ENCODE assay signal across 16 cellular contexts in genomic region chr7:46386428-46387399, GRCh38.
DNase-seq lines count a peak whose midpoint lies in the region; ATAC-seq, FAIRE-seq and TF ChIP-seq lines count a peak whose summit lies in the region.
"Had no signal": no experiment of that assay in that cellular context is flagged by ENCODE, and none has a peak within 500 bp of the region (broad histone marks: within the 10 kb centered on the region; RNA-seq: fewer than 3 reads in every experiment).

No MANE protein-coding gene starts in this region.

- FAIRE-seq in RCC 7860 (lab: Jason Lieb, UNC) = peak; percentile 76
- FAIRE-seq: endothelial cell of umbilical vein, HepG2 had no signal

- H3K4me3 ChIP-seq in fibroblast of lung (replicated peaks in 1 of 4; ENCODE audit: control extremely low read depth in 1 of 4, insufficient read depth in 1 of 4, low read depth in 3 of 4, low read length in 4 of 4) = no peak overlapping the region
- H3K4me3 ChIP-seq in osteoblast (ENCODE audit: insufficient read depth, low read length) = no peak overlapping the region
- H3K4me3 ChIP-seq in OCI-LY7 (ENCODE audit: low read depth, low read length, poor library complexity, severe bottlenecking) = no peak overlapping the region
- no peak overlapping the region for H3K4me3 ChIP-seq in coronary artery
- H3K4me3 ChIP-seq: body of pancreas, mucosa of descending colon had no signal

- peak overlapping the region; percentile 76 for H3K27ac ChIP-seq in fibroblast of lung (ENCODE audit: insufficient read depth, low read length)
- H3K27ac ChIP-seq in osteoblast (ENCODE audit: low read depth, low read length) = peak overlapping the region; percentile 99
- no peak overlapping the region for H3K27ac ChIP-seq in OCI-LY7 (ENCODE audit: low read depth, low read length, poor library complexity, severe bottlenecking)
- no peak overlapping the region for H3K27ac ChIP-seq in coronary artery
- H3K27ac ChIP-seq: body of pancreas had no signal

- TF ChIP-seq CTCF in fibroblast of lung (conservative IDR thresholded peaks at IDR 0.05 in 1 of 2, IDR thresholded peaks at IDR 0.05 in 1 of 2; ENCODE audit: low read depth in 1 of 2, low read length in 2 of 2) (no peak), osteoblast (IDR thresholded peaks at IDR 0.05; ENCODE audit: extremely low read depth, low read depth, low read length) (no peak), OCI-LY7 (conservative IDR thresholded peaks at IDR 0.05; ENCODE audit: low read length) (no peak), coronary artery (IDR thresholded peaks at IDR 0.05) (no peak)

- ATAC-seq in GM21447 (IDR thresholded peaks at IDR 0.05; ENCODE audit: unreplicated experiment) = no peak
- ATAC-seq: body of pancreas, HepG2, left lobe of liver, mucosa of descending colon had no signal

- intact Hi-C loops in OCI-LY7 (cut with micrococcal nuclease; ENCODE audit: unreplicated experiment) = no loop called here

- no peaks in the 10 kb centered on the region for H3K9me3 ChIP-seq in fibroblast of lung (ENCODE audit: control insufficient read depth, insufficient read depth, low read depth, low read length)
- no peaks in the 10 kb centered on the region for H3K9me3 ChIP-seq in osteoblast (ENCODE audit: low read depth, low read length)
- no peaks in the 10 kb centered on the region for H3K9me3 ChIP-seq in OCI-LY7 (ENCODE audit: low read length)
- H3K9me3 ChIP-seq: body of pancreas, mucosa of descending colon had no signal

- H4K20me1 ChIP-seq in fibroblast of lung (ENCODE audit: control insufficient read depth, extremely low read depth, insufficient read depth, low read length) = no peaks in the 10 kb centered on the region
- no peaks in the 10 kb centered on the region for H4K20me1 ChIP-seq in osteoblast (ENCODE audit: insufficient read depth, low read length)
- H4K20me1 ChIP-seq in OCI-LY7 (ENCODE audit: insufficient read depth, low read length) = no peaks in the 10 kb centered on the region

- POLR2A ChIA-PET in OCI-LY7 (lab: Charles Lee) = no interaction called here

- H3K79me2 ChIP-seq in fibroblast of lung (ENCODE audit: control insufficient read depth, insufficient read depth, low read length) (no peaks in the 10 kb centered on the region), osteoblast (ENCODE audit: insufficient read depth, low read length) (no peaks in the 10 kb centered on the region), OCI-LY7 (ENCODE audit: insufficient read depth, low read depth, low read length) (no peaks in the 10 kb centered on the region)

- no peaks in the 10 kb centered on the region for H3K9me2 ChIP-seq in OCI-LY7 (ENCODE audit: insufficient read depth, low read length)

- H3K4me1 ChIP-seq in fibroblast of lung (ENCODE audit: control insufficient read depth, extremely low read depth, insufficient read depth, low read length) (peaks cover 15% of the 10 kb centered on the region), osteoblast (ENCODE audit: insufficient read depth, low read length) (peaks cover 37% of the 10 kb centered on the region), OCI-LY7 (ENCODE audit: insufficient read depth, low read length, poor library complexity, severe bottlenecking) (no peaks in the 10 kb centered on the region)
- H3K4me1 ChIP-seq: body of pancreas had no signal

- no peak overlapping the region for H3K9ac ChIP-seq in fibroblast of lung (ENCODE audit: insufficient read depth, low read length)

- H3K27me3 ChIP-seq in fibroblast of lung (ENCODE audit: control insufficient read depth, insufficient read depth, low read length) (no peaks in the 10 kb centered on the region), osteoblast (ENCODE audit: insufficient read depth, low read length) (no peaks in the 10 kb centered on the region)
- H3K27me3 ChIP-seq: body of pancreas had no signal

- peak; percentile 45 for DNase-seq in EH (ENCODE audit: low read depth)
- DNase-seq in RCC 7860 (ENCODE audit: low spot score) = peak; percentile 78
- peak in 1 of 2 donors; percentile 54 for DNase-seq in fibroblast of lung (ENCODE audit: low read depth in 2 of 2)
- DNase-seq in osteoblast (ENCODE audit: insufficient read length, low spot score, missing footprints) = no peak
- no peak for DNase-seq in NCI-H69 (lab: John Stamatoyannopoulos, UW)
- no peak for DNase-seq in OCI-LY7 (ENCODE audit: low spot score)
- no peak for DNase-seq in coronary artery (ENCODE audit: low spot score)
- DNase-seq: body of pancreas, dermis blood vessel endothelial cell, mucosa of descending colon, NCI-H146, NCI-H774 had no signal

- H3K4me2 ChIP-seq in fibroblast of lung (ENCODE audit: extremely low read depth, insufficient read depth, low read length) = no peak overlapping the region
- H3K4me2 ChIP-seq in osteoblast (ENCODE audit: insufficient read depth, low read length) = peak overlapping the region; percentile 17
- no peak overlapping the region for H3K4me2 ChIP-seq in OCI-LY7 (ENCODE audit: low read length)

- BruUV-seq in OCI-LY7 (replicated peaks; lab: Mats Ljungman, UMichigan) = no TSS peak

- H2AFZ ChIP-seq in fibroblast of lung (ENCODE audit: low read length) = no peak overlapping the region
- no peak overlapping the region for H2AFZ ChIP-seq in osteoblast (ENCODE audit: low read length)
- no peak overlapping the region for H2AFZ ChIP-seq in OCI-LY7 (ENCODE audit: low read length)

- H3K36me3 ChIP-seq in fibroblast of lung (ENCODE audit: control insufficient read depth, insufficient read depth, low read length) (no peaks in the 10 kb centered on the region), osteoblast (ENCODE audit: insufficient read depth, low read length) (no peaks in the 10 kb centered on the region), OCI-LY7 (ENCODE audit: insufficient read depth, low read length) (no peaks in the 10 kb centered on the region)

- CTCF ChIA-PET in OCI-LY7 (lab: Charles Lee; ENCODE audit: unreplicated experiment) = no interaction called here

Comparison
In these comparisons a context has a peak if more than half of its experiments do, and no peak if none do; other contexts are left out.
1. DNase-seq: peak in EH (single experiment) and RCC 7860 (single experiment); none in osteoblast (single experiment), NCI-H69 (single experiment), OCI-LY7 (single experiment) and coronary artery (single experiment).
2. H3K27ac ChIP-seq: peak in fibroblast of lung (single experiment) and osteoblast (single experiment); none in OCI-LY7 (single experiment) and coronary artery (0 of 2).